Comparison of ENCODE assay signal across 25 cellular contexts in genomic region chr13:111595791-111596190, GRCh38.
"Had no signal": no experiment of that assay in that cellular context is flagged by ENCODE, and none has a peak within 500 bp of the region (broad histone marks: within the 10 kb centered on the region; RNA-seq: fewer than 3 reads in every experiment).

No MANE protein-coding gene starts in this region.

- H3K4me1 Mint-ChIP-seq: mesothelial cell of epicardium, naive B cell had no signal

- H3K27me3 ChIP-seq: neutrophil, pancreas, right lobe of liver, thyroid gland had no signal

- H3K36me3 ChIP-seq: gastrocnemius medialis, neutrophil, pancreas, right lobe of liver, stomach, thyroid gland had no signal

- H3K27ac ChIP-seq: epithelial cell of prostate, gastrocnemius medialis, neutrophil, pancreas, right lobe of liver, stomach, thyroid gland had no signal

- DNase-seq: cortex of kidney; effector CD4-positive, alpha-beta T cell; foreskin fibroblast; gastrocnemius medialis; head of caudate nucleus; mesenchymal stem cell; mucosa of descending colon; naive B cell; pancreas; right lobe of liver; small intestine; stimulated activated CD4-positive, alpha-beta T cell treated with anti-CD3 and anti-CD28 coated beads, Interleukin-15, amount 100 ng/mL, for 24 hours; stimulated activated CD4-positive, alpha-beta T cell treated with anti-CD3 and anti-CD28 coated beads, Interleukin-2, amount 100 ng/mL, for 48 hours; stimulated activated naive CD4-positive, alpha-beta T cell treated with Interleukin-2 at 50 U/mL for 16 hours; stomach; thyroid gland; trophoblast cell had no signal

- H3K4me3 ChIP-seq: gastrocnemius medialis, mucosa of descending colon, pancreas, right lobe of liver, stomach, thyroid gland had no signal

- H3K4me1 ChIP-seq: gastrocnemius medialis, right lobe of liver, stomach, thyroid gland had no signal

- H3K9me3 Mint-ChIP-seq: natural killer cell treated with Interleukin-12 subunit alpha and Interleukin-12 subunit beta and Interleukin-15 and Interleukin-18, amount 100 ng/mL, for 72 hours had no signal

- H3K9me3 ChIP-seq: gastrocnemius medialis, mucosa of descending colon, neutrophil, pancreas, right lobe of liver, stomach, thyroid gland had no signal

- H3K27ac Mint-ChIP-seq: mesothelial cell of epicardium; natural killer cell treated with Interleukin-12 subunit alpha and Interleukin-12 subunit beta and Interleukin-15 and Interleukin-18, amount 100 ng/mL, for 72 hours; progenitor cell of endocrine pancreas had no signal

- ATAC-seq: esophagus mucosa, gastrocnemius medialis, left lobe of liver, mucosa of descending colon, pancreas, right lobe of liver had no signal

- H3K4me3 Mint-ChIP-seq: mesothelial cell of epicardium; naive B cell; natural killer cell treated with Interleukin-12 subunit alpha and Interleukin-12 subunit beta and Interleukin-15 and Interleukin-18, amount 100 ng/mL, for 72 hours had no signal

- H3K36me3 Mint-ChIP-seq: mesothelial cell of epicardium; naive B cell; natural killer cell treated with Interleukin-12 subunit alpha and Interleukin-12 subunit beta and Interleukin-15 and Interleukin-18, amount 100 ng/mL, for 72 hours had no signal

- FAIRE-seq: keratinocyte, pancreas, small intestine had no signal
